ENCODE assay signal across 15 cellular contexts in the genomic region with DNA sequence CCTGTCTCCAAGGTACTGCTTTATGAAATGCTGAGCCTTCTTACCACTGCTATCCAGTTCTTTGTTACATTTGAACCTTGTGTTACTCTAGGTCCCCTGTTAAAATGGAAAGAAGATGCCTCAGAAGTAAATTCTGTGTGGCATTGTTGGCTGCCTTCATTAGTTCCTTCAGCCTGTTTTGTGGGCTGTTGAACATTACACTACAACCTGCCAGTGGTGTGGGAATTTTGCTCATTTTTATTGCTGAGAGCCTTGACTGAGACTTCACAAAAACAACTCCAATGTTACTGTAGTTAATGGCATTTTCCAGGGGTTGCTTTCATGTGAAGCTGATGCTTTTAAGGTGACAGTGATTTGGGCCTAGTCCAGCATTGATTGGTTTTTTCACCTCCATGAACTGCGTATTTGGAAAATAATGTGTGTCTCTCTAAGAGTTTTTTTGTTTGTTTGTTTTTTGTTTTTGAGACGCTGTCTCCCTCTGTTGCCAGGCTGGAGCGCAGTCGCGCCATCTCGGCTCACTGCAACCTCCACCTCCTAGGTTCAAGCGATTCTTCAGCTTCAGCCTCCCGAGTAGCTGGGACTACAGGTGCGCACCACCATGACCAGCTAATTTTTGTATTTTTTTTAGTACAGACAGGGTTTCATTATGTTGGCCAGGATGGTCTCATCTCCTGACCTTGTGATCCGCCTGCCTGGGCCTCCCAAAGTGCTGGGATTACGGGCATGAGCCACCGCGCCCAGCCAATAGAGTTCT. TPM values are rescaled to one million over a fixed set of nuclear protein-coding genes. Genes with fewer than 3 reads are reported as not detected.
DNase-seq lines count a peak whose midpoint lies in the region; ATAC-seq, FAIRE-seq and TF ChIP-seq lines count a peak whose summit lies in the region.
"Had no signal": no experiment of that assay in that cellular context is flagged by ENCODE, and none has a peak within 500 bp of the region (broad histone marks: within the 10 kb centered on the region; RNA-seq: fewer than 3 reads in every experiment).

No MANE protein-coding gene starts in this region.

- no peak for TF ChIP-seq EP300 in HepG2 (IDR thresholded peaks at IDR 0.05; ENCODE audit: low read depth in 2 of 2, low read length in 2 of 2)
- TF ChIP-seq EP300 in HepG2 (CRISPR knock-in tag; IDR thresholded peaks at IDR 0.05; ENCODE audit: borderline replicate concordance), result no peak

- no peak for FAIRE-seq in HepG2 (lab: Jason Lieb, UNC)
- FAIRE-seq: G401.6 had no signal

- peaks cover 3% of the 10 kb centered on the region for H3K36me3 Mint-ChIP-seq in activated naive CD8-positive, alpha-beta T cell
- peaks cover 6% of the 10 kb centered on the region for H3K36me3 Mint-ChIP-seq in activated naive CD8-positive, alpha-beta T cell treated with anti-CD3 and anti-CD28 coated beads, Interleukin-2, amount 50 U/mL, for 24 hours (ENCODE audit: low read depth)
- peaks cover 14% of the 10 kb centered on the region for H3K36me3 Mint-ChIP-seq in activated CD8-positive, alpha-beta T cell treated with anti-CD3 and anti-CD28 coated beads for 36 hours (ENCODE audit: low read depth)

- peaks cover 0 to 3% of the 10 kb centered on the region in 2 experiments; a peak in 3 of 5 replicates for H3K36me3 ChIP-seq in HepG2 (replicated peaks in 1 of 2; ENCODE audit: control insufficient read depth in 1 of 2, insufficient read depth in 2 of 2, low read length in 2 of 2)
- H3K36me3 ChIP-seq in testis (ENCODE audit: low read depth, missing control alignments), result no peaks in the 10 kb centered on the region

- DNase-seq in activated naive CD8-positive, alpha-beta T cell treated with anti-CD3 and anti-CD28 coated beads, Interleukin-2, amount 50 U/mL, for 24 hours, result no peak
- no peak for DNase-seq in activated CD8-positive, alpha-beta T cell treated with anti-CD3 and anti-CD28 coated beads for 36 hours
- DNase-seq in HepG2 (ENCODE audit: low spot score), result no peak
- no peak for DNase-seq in testis
- DNase-seq in HK-2 (ENCODE audit: unreplicated experiment), result no peak
- DNase-seq in NOMO-1 (lab: John Stamatoyannopoulos, UW; ENCODE audit: unreplicated experiment in 2 of 2), result no peak
- DNase-seq: caudate nucleus; NCI-H1417 treated with DMSO at 0.1 percent for 48 hours; NK-92 treated with Interleukin-12 subunit alpha and Interleukin-12 subunit beta, amount 100 ng/mL, for 24 hours; nucleus accumbens; stimulated activated CD4-positive, alpha-beta T cell treated with anti-CD3 and anti-CD28 coated beads, Interleukin-4, amount 100 ng/mL, for 4 hours; T-helper 9 cell had no signal

- no peak overlapping the region for H3K4me3 Mint-ChIP-seq in activated naive CD8-positive, alpha-beta T cell
- H3K4me3 Mint-ChIP-seq in activated naive CD8-positive, alpha-beta T cell treated with anti-CD3 and anti-CD28 coated beads, Interleukin-2, amount 50 U/mL, for 24 hours, result no peak overlapping the region
- no peak overlapping the region for H3K4me3 Mint-ChIP-seq in activated CD8-positive, alpha-beta T cell treated with anti-CD3 and anti-CD28 coated beads for 36 hours

- peak overlapping the region; percentile 96 for H3K4me2 ChIP-seq in HepG2 (ENCODE audit: low read depth, low read length)

- H4K20me1 ChIP-seq in HepG2 (ENCODE audit: insufficient read depth, low read length), result peaks cover 59% of the 10 kb centered on the region

- H3K4me3 ChIP-seq in HepG2 (replicated peaks in 1 of 3; ENCODE audit: insufficient read depth in 1 of 3, low read depth in 2 of 3, low read length in 3 of 3), result 0 out of 6 replicates have a peak overlapping the region, but pooled peaks of 1 of the 3 experiments have one; percentile 0
- no peak overlapping the region for H3K4me3 ChIP-seq in testis

- H3K27ac ChIP-seq in HepG2 (ENCODE audit: extremely low read length, insufficient read depth, low read length), result peak overlapping the region; percentile 42
- H3K27ac ChIP-seq in testis, result peak overlapping the region; percentile 16 to 98

- in situ Hi-C loops in HepG2 (cut with HindIII; ENCODE audit: extremely low pct_ligation_motif_present, low pct_unique_long_range_greater_than_20kb), result no loop called here

- H3K4me1 ChIP-seq in HepG2 (ENCODE audit: insufficient read depth, low read length), result peaks cover 57% of the 10 kb centered on the region
- H3K4me1 ChIP-seq in testis, result peaks cover 20% of the 10 kb centered on the region

- no peaks in the 10 kb centered on the region for H3K9me3 Mint-ChIP-seq in activated naive CD8-positive, alpha-beta T cell (ENCODE audit: low read depth)
- no peaks in the 10 kb centered on the region for H3K9me3 Mint-ChIP-seq in activated naive CD8-positive, alpha-beta T cell treated with anti-CD3 and anti-CD28 coated beads, Interleukin-2, amount 50 U/mL, for 24 hours
- no peaks in the 10 kb centered on the region for H3K9me3 Mint-ChIP-seq in activated CD8-positive, alpha-beta T cell treated with anti-CD3 and anti-CD28 coated beads for 36 hours

- no TSS peak for BruUV-seq in HepG2 (replicated peaks; lab: Mats Ljungman, UMichigan)

- WGBS in HepG2 (ENCODE audit: low lambda C conversion rate), result 88% methylated on average over 13 of the region's 13 CpGs
- 81 to 90% methylated on average over 13 of the region's 13 CpGs for WGBS in testis, 2 donors

- H2AFZ ChIP-seq in HepG2 (ENCODE audit: low read length), result no peak overlapping the region

- no peaks in the 10 kb centered on the region for H3K27me3 Mint-ChIP-seq in activated naive CD8-positive, alpha-beta T cell
- H3K27me3 Mint-ChIP-seq in activated naive CD8-positive, alpha-beta T cell treated with anti-CD3 and anti-CD28 coated beads, Interleukin-2, amount 50 U/mL, for 24 hours, result no peaks in the 10 kb centered on the region
- H3K27me3 Mint-ChIP-seq in activated CD8-positive, alpha-beta T cell treated with anti-CD3 and anti-CD28 coated beads for 36 hours, result no peaks in the 10 kb centered on the region

- peak overlapping the region; percentile 28 for H3K27ac Mint-ChIP-seq in activated naive CD8-positive, alpha-beta T cell
- H3K27ac Mint-ChIP-seq in activated naive CD8-positive, alpha-beta T cell treated with anti-CD3 and anti-CD28 coated beads, Interleukin-2, amount 50 U/mL, for 24 hours, result no peak overlapping the region
- H3K27ac Mint-ChIP-seq in activated CD8-positive, alpha-beta T cell treated with anti-CD3 and anti-CD28 coated beads for 36 hours, result peak overlapping the region; percentile 46

- ATAC-seq in activated naive CD8-positive, alpha-beta T cell treated with anti-CD3 and anti-CD28 coated beads, Interleukin-2, amount 50 U/mL, for 24 hours, result no peak
- no peak for ATAC-seq in activated CD8-positive, alpha-beta T cell treated with anti-CD3 and anti-CD28 coated beads for 36 hours
- ATAC-seq in HepG2 (no peak), HG02970 (IDR thresholded peaks at IDR 0.05; ENCODE audit: low FRiP score, unreplicated experiment) (no peak)

- H3K27me3 ChIP-seq in HepG2 (ENCODE audit: control insufficient read depth in 1 of 2, insufficient read depth in 2 of 2, low read length in 2 of 2) (no peaks in the 10 kb centered on the region; a peak in 1 of 5 replicates), testis (no peaks in the 10 kb centered on the region)

- POLR2A ChIA-PET in activated CD8-positive, alpha-beta T cell treated with anti-CD3 and anti-CD28 coated beads for 36 hours (lab: Charles Lee), result interaction anchor here (2.9 kb wide), 1 partner anchor 11 kb away, joined by 7 read pairs; no protein-coding TSS in a partner anchor
- POLR2A ChIA-PET in HepG2 (lab: Yijun Ruan, JAX), result interaction anchor here (0.7 to 1.4 kb wide), 2 partner anchors 14 to 1756 kb away, joined by 3 to 5 read pairs; no protein-coding TSS in a partner anchor

- no peak for TF ChIP-seq CTCF in activated CD8-positive, alpha-beta T cell treated with anti-CD3 and anti-CD28 coated beads for 36 hours (IDR thresholded peaks at IDR 0.05)
- TF ChIP-seq CTCF in HepG2 (CRISPR knock-in tag; IDR thresholded peaks at IDR 0.05) (no peak; the same call in 1 of the 2 replicates), testis (IDR thresholded peaks at IDR 0.05) (no peak)

- CTCF ChIA-PET in activated CD8-positive, alpha-beta T cell treated with anti-CD3 and anti-CD28 coated beads for 36 hours (lab: Charles Lee), result interaction anchor here (2.2 to 3.2 kb wide), 3 partner anchors 52 to 56 kb away, joined by 6 to 12 read pairs (median 12); partner anchors contain the start of gene LEO1
- CTCF ChIA-PET in HepG2 (lab: Yijun Ruan, JAX; ENCODE audit: low intra/inter-chr PET ratio, low total read pairs), result no interaction called here

- no peak for TF ChIP-seq RAD21 in HepG2 (CRISPR knock-in tag; IDR thresholded peaks at IDR 0.05)

- TF ChIP-seq POLR2A in HepG2 (IDR thresholded peaks at IDR 0.05; ENCODE audit: insufficient read depth in 1 of 2, low read depth in 2 of 2, low read length in 2 of 2) (no peak), testis (IDR thresholded peaks at IDR 0.05) (no peak)

- H3K9me3 ChIP-seq in HepG2 (ENCODE audit: low read length), result no peaks in the 10 kb centered on the region
- H3K9me3 ChIP-seq in testis, result no peaks in the 10 kb centered on the region

- intact Hi-C loops in activated CD8-positive, alpha-beta T cell treated with anti-CD3 and anti-CD28 coated beads for 36 hours (cut with micrococcal nuclease), result loop anchor here (5.0 kb wide), 1 partner anchor 41 kb away; no protein-coding TSS in a partner anchor
- intact Hi-C loops in HepG2 (cut with micrococcal nuclease; ENCODE audit: unreplicated experiment) (no loop called here), testis (cut with DNase I; ENCODE audit: low total_unique reads) (no loop called here)

- H3K4me1 Mint-ChIP-seq in activated naive CD8-positive, alpha-beta T cell (ENCODE audit: low read depth), result peaks cover 47% of the 10 kb centered on the region
- peaks cover 43% of the 10 kb centered on the region for H3K4me1 Mint-ChIP-seq in activated naive CD8-positive, alpha-beta T cell treated with anti-CD3 and anti-CD28 coated beads, Interleukin-2, amount 50 U/mL, for 24 hours
- peaks cover 39% of the 10 kb centered on the region for H3K4me1 Mint-ChIP-seq in activated CD8-positive, alpha-beta T cell treated with anti-CD3 and anti-CD28 coated beads for 36 hours (ENCODE audit: low read depth)

- H3K9ac ChIP-seq in HepG2 (ENCODE audit: insufficient read depth, low read depth, low read length), result peak overlapping the region; percentile 41; the same call in 1 of the 2 replicates

- peaks cover 87% of the 10 kb centered on the region for H3K79me2 ChIP-seq in HepG2 (ENCODE audit: insufficient read depth, low read length)

RNA-seq across cellular contexts. Expression of gene MAPK6, which starts 4.3 kb away (rescaled TPM):
- 10 to 100 TPM; 40.5 to 42.2 TPM for total RNA-seq in activated CD8-positive, alpha-beta T cell treated with anti-CD3 and anti-CD28 coated beads for 36 hours
- total RNA-seq in HepG2 (2016; rRNA removed; fragmentation: Illumina TruSeq; extraction: Trizol) (99.7 and 188 TPM in 2 replicates), testis (10 to 100 TPM; 50.6 to 58.8 TPM)
- 19.1 and 23.2 TPM in 2 replicates for total RNA-seq in HepG2 (2016; cell fraction: cytosol; rRNA removed; fragmentation: Illumina TruSeq; extraction: Trizol; ENCODE audit: low read depth)
- 102 and 181 TPM in 2 replicates for total RNA-seq in HepG2 (2016; cell fraction: insoluble cytoplasmic fraction; rRNA removed; fragmentation: Illumina TruSeq; extraction: Trizol)
- total RNA-seq in HepG2 (2016; cell fraction: membrane; rRNA removed; fragmentation: Illumina TruSeq; extraction: Trizol), result 106 and 120 TPM in 2 replicates
- total RNA-seq in HepG2 (2016; cell fraction: nucleus; rRNA removed; fragmentation: Illumina TruSeq; extraction: Trizol), result 59.2 and 61.8 TPM in 2 replicates
- polyA plus RNA-seq in HepG2 (2011; rRNA removed) (72.5 and 89.5 TPM in 2 replicates), testis (ENCODE audit: insufficient read depth, low read depth, low replicate concordance) (57.6 TPM)
- 38.7 and 59.9 TPM in 2 replicates for polyA plus RNA-seq in HepG2 (2011; cell fraction: cytosol; rRNA removed)
- polyA plus RNA-seq in HepG2 (2011; cell fraction: nucleus; rRNA removed), result 17.3 and 27.5 TPM in 2 replicates
- polyA plus RNA-seq in HepG2 (2012), result 88.0 and 112 TPM in 2 replicates
- polyA plus RNA-seq in HepG2 (2016; cell fraction: cytosol; fragmentation: Illumina TruSeq; extraction: Trizol; ENCODE audit: low read depth), result 10.3 and 11.1 TPM in 2 replicates
- polyA plus RNA-seq in HepG2 (2016; cell fraction: insoluble cytoplasmic fraction; fragmentation: Illumina TruSeq; extraction: Trizol; ENCODE audit: low read depth), result 125 and 127 TPM in 2 replicates
- 48.4 and 51.8 TPM in 2 replicates for polyA plus RNA-seq in HepG2 (2016; cell fraction: membrane; fragmentation: Illumina TruSeq; extraction: Trizol; ENCODE audit: low read depth)
- polyA plus RNA-seq in HepG2 (2016; cell fraction: nucleus; fragmentation: Illumina TruSeq; extraction: Trizol; ENCODE audit: insufficient read depth, low read depth), result 46.4 and 50.6 TPM in 2 replicates
- polyA minus RNA-seq in HepG2 (2011; rRNA and poly(A)+ RNA removed; ENCODE audit: low replicate concordance), result 21.4 and 67.1 TPM in 2 replicates
- polyA minus RNA-seq in HepG2 (2011; cell fraction: cytosol; rRNA and poly(A)+ RNA removed), result 105 and 119 TPM in 2 replicates
- polyA minus RNA-seq in HepG2 (2011; cell fraction: nucleus; rRNA and poly(A)+ RNA removed), result 83.8 and 92.4 TPM in 2 replicates

RNA-seq across cellular contexts. Expression of gene LEO1, which starts 51.8 kb away (rescaled TPM):
- total RNA-seq in activated CD8-positive, alpha-beta T cell treated with anti-CD3 and anti-CD28 coated beads for 36 hours, result 10 to 100 TPM; 28.9 to 31.1 TPM
- total RNA-seq in HepG2 (2016; rRNA removed; fragmentation: Illumina TruSeq; extraction: Trizol) (60.3 and 103 TPM in 2 replicates), testis (10 to 100 TPM; 20.7 to 21.0 TPM)
- 5.4 and 6.7 TPM in 2 replicates for total RNA-seq in HepG2 (2016; cell fraction: cytosol; rRNA removed; fragmentation: Illumina TruSeq; extraction: Trizol; ENCODE audit: low read depth)
- 59.6 and 98.8 TPM in 2 replicates for total RNA-seq in HepG2 (2016; cell fraction: insoluble cytoplasmic fraction; rRNA removed; fragmentation: Illumina TruSeq; extraction: Trizol)
- total RNA-seq in HepG2 (2016; cell fraction: membrane; rRNA removed; fragmentation: Illumina TruSeq; extraction: Trizol), result 11.8 and 15.6 TPM in 2 replicates
- total RNA-seq in HepG2 (2016; cell fraction: nucleus; rRNA removed; fragmentation: Illumina TruSeq; extraction: Trizol), result 31.2 and 37.2 TPM in 2 replicates
- polyA plus RNA-seq in HepG2 (2011; rRNA removed) (14.8 and 17.0 TPM in 2 replicates), testis (ENCODE audit: insufficient read depth, low read depth, low replicate concordance) (8.2 TPM)
- polyA plus RNA-seq in HepG2 (2011; cell fraction: cytosol; rRNA removed), result 5.5 and 8.8 TPM in 2 replicates
- polyA plus RNA-seq in HepG2 (2011; cell fraction: nucleus; rRNA removed), result 6.2 and 9.5 TPM in 2 replicates
- polyA plus RNA-seq in HepG2 (2012), result 53.1 and 82.9 TPM in 2 replicates
- polyA plus RNA-seq in HepG2 (2016; cell fraction: cytosol; fragmentation: Illumina TruSeq; extraction: Trizol; ENCODE audit: low read depth), result 1.7 and 2.5 TPM in 2 replicates
- polyA plus RNA-seq in HepG2 (2016; cell fraction: insoluble cytoplasmic fraction; fragmentation: Illumina TruSeq; extraction: Trizol; ENCODE audit: low read depth), result 95.3 and 96.1 TPM in 2 replicates
- 3.5 and 5.3 TPM in 2 replicates for polyA plus RNA-seq in HepG2 (2016; cell fraction: membrane; fragmentation: Illumina TruSeq; extraction: Trizol; ENCODE audit: low read depth)
- 34.7 and 39.3 TPM in 2 replicates for polyA plus RNA-seq in HepG2 (2016; cell fraction: nucleus; fragmentation: Illumina TruSeq; extraction: Trizol; ENCODE audit: insufficient read depth, low read depth)
- 4.3 TPM in 2 replicates for polyA minus RNA-seq in HepG2 (2011; rRNA and poly(A)+ RNA removed; ENCODE audit: low replicate concordance)
- polyA minus RNA-seq in HepG2 (2011; cell fraction: cytosol; rRNA and poly(A)+ RNA removed), result 14.5 and 17.0 TPM in 2 replicates
- polyA minus RNA-seq in HepG2 (2011; cell fraction: nucleus; rRNA and poly(A)+ RNA removed), result 22.8 and 38.7 TPM in 2 replicates
